In the genomic region with DNA sequence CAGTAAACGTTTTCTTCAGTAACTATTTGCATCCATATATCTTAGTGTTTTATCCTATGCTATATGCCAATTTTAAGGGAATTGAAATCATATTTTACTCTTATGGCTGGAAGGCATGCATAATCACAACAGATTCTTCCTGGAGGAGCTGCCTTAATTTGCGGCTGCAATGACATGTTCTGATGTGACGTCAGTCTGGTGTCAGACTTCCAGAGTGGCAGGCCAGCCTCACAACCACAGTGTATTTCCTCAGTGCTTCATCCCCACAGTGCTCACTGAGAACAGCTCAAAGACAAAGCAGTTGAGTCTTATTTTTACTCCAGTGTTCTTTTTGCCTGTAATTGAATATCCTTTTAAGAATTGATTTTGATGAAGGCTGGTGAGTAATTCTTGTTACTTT, we compare ENCODE assay signal across 13 cellular contexts.
A peak's percentile ranks its signal among the peaks of the same experiment; 100 is the strongest.
DNase-seq lines count a peak whose midpoint lies in the region; ATAC-seq and TF ChIP-seq lines count a peak whose summit lies in the region.
"Had no signal": no experiment of that assay in that cellular context is flagged by ENCODE, and none has a peak within 500 bp of the region (broad histone marks: within the 10 kb centered on the region; RNA-seq: fewer than 3 reads in every experiment).

No MANE protein-coding gene starts in this region.

- H3K4me3 ChIP-seq in right atrium auricular region (no peak overlapping the region), astrocyte of the spinal cord (ENCODE audit: low read depth, low read length) (no peak overlapping the region), left ventricle myocardium inferior (peak overlapping the region; percentile 2)
- H3K4me3 ChIP-seq: prostate gland, suprapubic skin had no signal

- H3K4me1 ChIP-seq in right atrium auricular region (peaks cover 0 to 60% of the 10 kb centered on the region in 2 donors), left ventricle myocardium inferior (peaks cover 93% of the 10 kb centered on the region)
- H3K4me1 ChIP-seq: prostate gland had no signal

- peak overlapping the region in 1 of 2 donors; percentile 87 for H3K27ac ChIP-seq in right atrium auricular region
- H3K27ac ChIP-seq in left ventricle myocardium inferior (replicated peaks), result peak overlapping the region; percentile 82
- H3K27ac ChIP-seq: prostate gland had no signal

- DNase-seq in Right ventricle myocardium superior (no peak), right atrium auricular region (ENCODE audit: low spot score) (no peak), astrocyte of the spinal cord (ENCODE audit: low read depth, low spot score) (peak; percentile 49), left ventricle myocardium inferior (no peak), left colon (no peak)
- DNase-seq: activated T-cell treated with anti-CD3 and anti-CD28 coated beads, Interleukin-2, amount 50 U/mL, for 24 hours; NCI-H2081 had no signal

- ATAC-seq in Right ventricle myocardium superior (ENCODE audit: poor library complexity) (peak; percentile 50), HG03432 (IDR thresholded peaks at IDR 0.05; ENCODE audit: unreplicated experiment) (no peak), GM19467 (IDR thresholded peaks at IDR 0.05; ENCODE audit: unreplicated experiment) (no peak), left colon (no peak), GM19397 (IDR thresholded peaks at IDR 0.05; ENCODE audit: unreplicated experiment) (no peak)
- ATAC-seq: Panc1 had no signal

- in situ Hi-C loops in astrocyte of the spinal cord (cut with HindIII; ENCODE audit: low sequenced_read_pairs), result no loop called here

- TF ChIP-seq CTCF in right atrium auricular region (IDR thresholded peaks at IDR 0.05), result no peak
- no peak for TF ChIP-seq CTCF in astrocyte of the spinal cord (IDR thresholded peaks at IDR 0.05; ENCODE audit: low read depth, low read length)
- no peak for TF ChIP-seq CTCF in left ventricle myocardium inferior (IDR thresholded peaks at IDR 0.05; ENCODE audit: borderline replicate concordance)

- H3K27me3 ChIP-seq in right atrium auricular region, result no peaks in the 10 kb centered on the region
- no peaks in the 10 kb centered on the region for H3K27me3 ChIP-seq in left ventricle myocardium inferior (ENCODE audit: low read depth)
- H3K27me3 ChIP-seq: suprapubic skin had no signal

- H3K36me3 ChIP-seq in right atrium auricular region (no peaks in the 10 kb centered on the region), left ventricle myocardium inferior (no peaks in the 10 kb centered on the region)
- H3K36me3 ChIP-seq: prostate gland, suprapubic skin had no signal

- intact Hi-C loops in Right ventricle myocardium superior (cut with DNase I) (no loop called here), left ventricle myocardium inferior (cut with micrococcal nuclease) (no loop called here), left colon (cut with DNase I, micrococcal nuclease) (no loop called here)

- H3K9me3 ChIP-seq in right atrium auricular region (no peaks in the 10 kb centered on the region), left ventricle myocardium inferior (replicated peaks) (no peaks in the 10 kb centered on the region)
- H3K9me3 ChIP-seq: prostate gland, suprapubic skin had no signal
